2 cellular contexts compared by ENCODE assay signal in the genomic region with DNA sequence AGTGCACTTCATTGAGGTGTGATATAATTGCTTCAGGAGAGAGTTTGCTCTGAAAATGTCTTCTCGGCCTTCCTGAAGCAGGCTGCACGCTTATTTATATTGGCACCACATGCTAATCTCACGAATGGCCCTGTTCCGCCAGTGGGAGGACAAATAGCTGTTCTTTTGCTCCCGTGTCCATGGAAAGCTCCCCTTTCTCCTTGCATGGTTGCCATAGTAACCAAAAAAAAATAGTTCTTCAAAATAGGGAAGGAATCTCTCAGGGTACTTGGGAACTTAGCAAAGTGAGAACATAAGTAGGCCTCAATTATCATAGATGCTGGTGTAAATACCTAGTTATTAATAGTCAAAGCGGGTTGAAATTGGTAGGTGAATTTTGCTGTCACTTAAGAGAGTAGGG.
TF ChIP-seq lines count a peak whose summit lies in the region.

No MANE protein-coding gene starts in this region.

TF ChIP-seq in H1, 55 proteins besides CTCF, POLR2A, EP300 and RAD21:
- TF ChIP-seq CHD1 (IDR thresholded peaks at IDR 0.05; ENCODE audit: low read depth, low read length), result no peak
- no peak for TF ChIP-seq JUND (IDR thresholded peaks at IDR 0.05; ENCODE audit: low read length)
- TF ChIP-seq, protein P1, sequence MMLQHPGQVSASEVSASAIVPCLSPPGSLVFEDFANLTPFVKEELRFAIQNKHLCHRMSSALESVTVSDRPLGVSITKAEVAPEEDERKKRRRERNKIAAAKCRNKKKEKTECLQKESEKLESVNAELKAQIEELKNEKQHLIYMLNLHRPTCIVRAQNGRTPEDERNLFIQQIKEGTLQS (IDR thresholded peaks at IDR 0.05; ENCODE audit: insufficient read depth, low read depth, low read length), result no peak
- TF ChIP-seq BCL11A (IDR thresholded peaks at IDR 0.05; ENCODE audit: low read depth in 2 of 2, low read length in 2 of 2), result no peak

TF ChIP-seq in neural cell, 6 proteins besides CTCF, POLR2A, EP300 and RAD21:
- TF ChIP-seq MXI1 (conservative IDR thresholded peaks at IDR 0.05; ENCODE audit: poor library complexity, severe bottlenecking), result no peak
- no peak for TF ChIP-seq SMC3 (conservative IDR thresholded peaks at IDR 0.05; ENCODE audit: poor library complexity)
- TF ChIP-seq, protein P2, sequence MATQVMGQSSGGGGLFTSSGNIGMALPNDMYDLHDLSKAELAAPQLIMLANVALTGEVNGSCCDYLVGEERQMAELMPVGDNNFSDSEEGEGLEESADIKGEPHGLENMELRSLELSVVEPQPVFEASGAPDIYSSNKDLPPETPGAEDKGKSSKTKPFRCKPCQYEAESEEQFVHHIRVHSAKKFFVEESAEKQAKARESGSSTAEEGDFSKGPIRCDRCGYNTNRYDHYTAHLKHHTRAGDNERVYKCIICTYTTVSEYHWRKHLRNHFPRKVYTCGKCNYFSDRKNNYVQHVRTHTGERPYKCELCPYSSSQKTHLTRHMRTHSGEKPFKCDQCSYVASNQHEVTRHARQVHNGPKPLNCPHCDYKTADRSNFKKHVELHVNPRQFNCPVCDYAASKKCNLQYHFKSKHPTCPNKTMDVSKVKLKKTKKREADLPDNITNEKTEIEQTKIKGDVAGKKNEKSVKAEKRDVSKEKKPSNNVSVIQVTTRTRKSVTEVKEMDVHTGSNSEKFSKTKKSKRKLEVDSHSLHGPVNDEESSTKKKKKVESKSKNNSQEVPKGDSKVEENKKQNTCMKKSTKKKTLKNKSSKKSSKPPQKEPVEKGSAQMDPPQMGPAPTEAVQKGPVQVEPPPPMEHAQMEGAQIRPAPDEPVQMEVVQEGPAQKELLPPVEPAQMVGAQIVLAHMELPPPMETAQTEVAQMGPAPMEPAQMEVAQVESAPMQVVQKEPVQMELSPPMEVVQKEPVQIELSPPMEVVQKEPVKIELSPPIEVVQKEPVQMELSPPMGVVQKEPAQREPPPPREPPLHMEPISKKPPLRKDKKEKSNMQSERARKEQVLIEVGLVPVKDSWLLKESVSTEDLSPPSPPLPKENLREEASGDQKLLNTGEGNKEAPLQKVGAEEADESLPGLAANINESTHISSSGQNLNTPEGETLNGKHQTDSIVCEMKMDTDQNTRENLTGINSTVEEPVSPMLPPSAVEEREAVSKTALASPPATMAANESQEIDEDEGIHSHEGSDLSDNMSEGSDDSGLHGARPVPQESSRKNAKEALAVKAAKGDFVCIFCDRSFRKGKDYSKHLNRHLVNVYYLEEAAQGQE (IDR thresholded peaks at IDR 0.05; ENCODE audit: borderline replicate concordance), result no peak
- no peak for TF ChIP-seq EZH2 (IDR thresholded peaks at IDR 0.05; ENCODE audit: borderline replicate concordance, insufficient read depth, low read length, poor library complexity, severe bottlenecking)
- no peak for TF ChIP-seq POLR2AphosphoS5 (IDR thresholded peaks at IDR 0.05)
- no peak for TF ChIP-seq TAF1 (IDR thresholded peaks at IDR 0.05; ENCODE audit: low read depth)
